ENCODE assay signal across 1 cellular context in the genomic region with DNA sequence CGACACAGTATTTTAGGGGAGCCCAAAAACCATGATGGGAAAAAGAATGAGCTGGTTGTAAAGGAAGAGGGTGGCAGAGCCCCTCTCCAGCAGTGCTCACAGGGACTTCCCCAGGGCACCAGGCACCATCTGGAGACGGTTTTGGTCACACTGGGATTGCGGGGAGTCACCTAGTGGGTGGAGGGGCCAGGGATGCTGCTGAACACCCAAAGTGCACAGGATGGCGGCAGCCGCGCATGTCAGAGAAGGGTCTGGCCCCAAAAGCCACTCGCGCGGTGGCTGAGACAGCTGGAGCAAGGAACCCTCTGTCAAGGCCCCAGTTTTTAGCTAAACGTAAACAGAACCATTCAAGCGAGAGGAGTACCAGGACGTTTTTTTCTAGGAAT.
TF ChIP-seq lines count a peak whose summit lies in the region.

No MANE protein-coding gene starts in this region.

TF ChIP-seq in HepG2, 621 proteins besides CTCF, POLR2A, EP300 and RAD21 (continues in another document):
- 0 out of 2 replicates have a peak, but pooled peaks have one; percentile 13 for TF ChIP-seq RBFOX2 (IDR thresholded peaks at IDR 0.05; ENCODE audit: low read depth, low read length)
- no peak for TF ChIP-seq ONECUT2 (CRISPR knock-in tag; IDR thresholded peaks at IDR 0.05)
- no peak for TF ChIP-seq HNRNPUL1 (IDR thresholded peaks at IDR 0.05; ENCODE audit: low read depth, low read length)
- TF ChIP-seq PCBP2 (optimal IDR thresholded peaks at IDR 0.05; ENCODE audit: low read depth, low read length, poor library complexity, severe bottlenecking) = no peak
- TF ChIP-seq DDIT3 (CRISPR knock-in tag; IDR thresholded peaks at IDR 0.05) = no peak
- no peak for TF ChIP-seq CHD4 (IDR thresholded peaks at IDR 0.05; ENCODE audit: borderline replicate concordance, low read length)
- 0 out of 2 replicates have a peak, but pooled peaks have one; percentile 27 for TF ChIP-seq POGK (CRISPR knock-in tag; conservative IDR thresholded peaks at IDR 0.05)
- TF ChIP-seq, protein P1, sequence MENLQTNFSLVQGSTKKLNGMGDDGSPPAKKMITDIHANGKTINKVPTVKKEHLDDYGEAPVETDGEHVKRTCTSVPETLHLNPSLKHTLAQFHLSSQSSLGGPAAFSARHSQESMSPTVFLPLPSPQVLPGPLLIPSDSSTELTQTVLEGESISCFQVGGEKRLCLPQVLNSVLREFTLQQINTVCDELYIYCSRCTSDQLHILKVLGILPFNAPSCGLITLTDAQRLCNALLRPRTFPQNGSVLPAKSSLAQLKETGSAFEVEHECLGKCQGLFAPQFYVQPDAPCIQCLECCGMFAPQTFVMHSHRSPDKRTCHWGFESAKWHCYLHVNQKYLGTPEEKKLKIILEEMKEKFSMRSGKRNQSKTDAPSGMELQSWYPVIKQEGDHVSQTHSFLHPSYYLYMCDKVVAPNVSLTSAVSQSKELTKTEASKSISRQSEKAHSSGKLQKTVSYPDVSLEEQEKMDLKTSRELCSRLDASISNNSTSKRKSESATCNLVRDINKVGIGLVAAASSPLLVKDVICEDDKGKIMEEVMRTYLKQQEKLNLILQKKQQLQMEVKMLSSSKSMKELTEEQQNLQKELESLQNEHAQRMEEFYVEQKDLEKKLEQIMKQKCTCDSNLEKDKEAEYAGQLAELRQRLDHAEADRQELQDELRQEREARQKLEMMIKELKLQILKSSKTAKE (CRISPR knock-in tag; IDR thresholded peaks at IDR 0.05; ENCODE audit: borderline replicate concordance) = no peak
- no peak for TF ChIP-seq WIZ (CRISPR knock-in tag; IDR thresholded peaks at IDR 0.05)
- no peak for TF ChIP-seq ZNF567 (CRISPR knock-in tag; IDR thresholded peaks at IDR 0.05; ENCODE audit: borderline replicate concordance)
- no peak for TF ChIP-seq ZNF530 (CRISPR knock-in tag; IDR thresholded peaks at IDR 0.05; ENCODE audit: low read depth)
- TF ChIP-seq IKZF1 (IDR thresholded peaks at IDR 0.05) = no peak
- TF ChIP-seq, protein P2, sequence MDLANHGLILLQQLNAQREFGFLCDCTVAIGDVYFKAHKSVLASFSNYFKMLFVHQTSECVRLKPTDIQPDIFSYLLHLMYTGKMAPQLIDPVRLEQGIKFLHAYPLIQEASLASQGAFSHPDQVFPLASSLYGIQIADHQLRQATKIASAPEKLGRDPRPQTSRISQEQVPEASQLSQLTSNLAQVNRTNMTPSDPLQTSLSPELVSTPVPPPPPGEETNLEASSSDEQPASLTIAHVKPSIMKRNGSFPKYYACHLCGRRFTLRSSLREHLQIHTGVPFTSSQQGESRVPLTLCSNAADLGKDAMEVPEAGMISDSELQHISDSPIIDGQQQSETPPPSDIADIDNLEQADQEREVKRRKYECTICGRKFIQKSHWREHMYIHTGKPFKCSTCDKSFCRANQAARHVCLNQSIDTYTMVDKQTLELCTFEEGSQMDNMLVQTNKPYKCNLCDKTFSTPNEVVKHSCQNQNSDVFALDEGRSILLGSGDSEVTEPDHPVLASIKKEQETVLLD (CRISPR knock-in tag; IDR thresholded peaks at IDR 0.05; ENCODE audit: low read depth) = 0 out of 2 replicates have a peak, but pooled peaks have one; percentile 4
- no peak for TF ChIP-seq ZBTB39 (CRISPR knock-in tag; IDR thresholded peaks at IDR 0.05)
- no peak for TF ChIP-seq KDM3A (CRISPR knock-in tag; IDR thresholded peaks at IDR 0.05; ENCODE audit: low read depth)
- no peak for TF ChIP-seq MEF2D (CRISPR knock-in tag; IDR thresholded peaks at IDR 0.05)
- TF ChIP-seq ZNF441 (CRISPR knock-in tag; IDR thresholded peaks at IDR 0.05; ENCODE audit: borderline replicate concordance) = no peak
- 0 out of 2 replicates have a peak, but pooled peaks have one; percentile 4 for TF ChIP-seq DPF2 (CRISPR knock-in tag; IDR thresholded peaks at IDR 0.05; ENCODE audit: borderline replicate concordance, low read depth)
- TF ChIP-seq ZNF34 (CRISPR knock-in tag; IDR thresholded peaks at IDR 0.05; ENCODE audit: borderline replicate concordance) = 0 out of 2 replicates have a peak, but pooled peaks have one; percentile 34
- TF ChIP-seq ZNF792 (CRISPR knock-in tag; IDR thresholded peaks at IDR 0.05) = no peak
- TF ChIP-seq ZNF616 (CRISPR knock-in tag; IDR thresholded peaks at IDR 0.05; ENCODE audit: low read depth) = no peak
- TF ChIP-seq, protein P3, sequence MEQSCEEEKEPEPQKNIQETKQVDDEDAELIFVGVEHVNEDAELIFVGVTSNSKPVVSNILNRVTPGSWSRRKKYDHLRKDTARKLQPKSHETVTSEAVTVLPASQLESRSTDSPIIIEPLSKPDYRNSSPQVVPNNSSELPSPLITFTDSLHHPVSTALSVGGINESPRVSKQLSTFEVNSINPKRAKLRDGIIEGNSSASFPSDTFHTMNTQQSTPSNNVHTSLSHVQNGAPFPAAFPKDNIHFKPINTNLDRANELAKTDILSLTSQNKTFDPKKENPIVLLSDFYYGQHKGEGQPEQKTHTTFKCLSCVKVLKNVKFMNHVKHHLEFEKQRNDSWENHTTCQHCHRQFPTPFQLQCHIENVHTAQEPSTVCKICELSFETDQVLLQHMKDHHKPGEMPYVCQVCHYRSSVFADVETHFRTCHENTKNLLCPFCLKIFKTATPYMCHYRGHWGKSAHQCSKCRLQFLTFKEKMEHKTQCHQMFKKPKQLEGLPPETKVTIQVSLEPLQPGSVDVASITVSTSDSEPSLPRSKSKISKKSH (CRISPR knock-in tag; IDR thresholded peaks at IDR 0.05; ENCODE audit: borderline replicate concordance) = peak; percentile 65; the same call in 1 of the 2 replicates
- no peak for TF ChIP-seq ZNF260 (CRISPR knock-in tag; IDR thresholded peaks at IDR 0.05; ENCODE audit: borderline replicate concordance, low read depth)
- 0 out of 2 replicates have a peak, but pooled peaks have one; percentile 50 for TF ChIP-seq ZNF691 (CRISPR knock-in tag; IDR thresholded peaks at IDR 0.05; ENCODE audit: borderline replicate concordance, low read depth)
- TF ChIP-seq ZNF512B (CRISPR knock-in tag; IDR thresholded peaks at IDR 0.05; ENCODE audit: borderline replicate concordance) = 0 out of 2 replicates have a peak, but pooled peaks have one; percentile 29
- no peak for TF ChIP-seq MAF1 (CRISPR knock-in tag; IDR thresholded peaks at IDR 0.05; ENCODE audit: borderline replicate concordance)
- 0 out of 2 replicates have a peak, but pooled peaks have one; percentile 34 for TF ChIP-seq ATF7-NPFF (CRISPR knock-in tag; IDR thresholded peaks at IDR 0.05; ENCODE audit: low read depth)
- TF ChIP-seq ZBTB42 (CRISPR knock-in tag; IDR thresholded peaks at IDR 0.05) = no peak
- TF ChIP-seq REL (CRISPR knock-in tag; conservative IDR thresholded peaks at IDR 0.05) = 0 out of 2 replicates have a peak, but pooled peaks have one; percentile 42
- TF ChIP-seq KLF12 (CRISPR knock-in tag; IDR thresholded peaks at IDR 0.05; ENCODE audit: borderline replicate concordance) = no peak
- TF ChIP-seq HMGXB4 (CRISPR knock-in tag; IDR thresholded peaks at IDR 0.05; ENCODE audit: borderline replicate concordance in 1 of 2, low read depth in 1 of 2) = 0 out of 4 replicates have a peak, but pooled peaks of 1 of the 2 experiments have one; percentile 15
- 0 out of 2 replicates have a peak, but pooled peaks have one; percentile 4 for TF ChIP-seq PITX1 (CRISPR knock-in tag; IDR thresholded peaks at IDR 0.05)
- TF ChIP-seq TGIF2 (CRISPR knock-in tag; IDR thresholded peaks at IDR 0.05) = peak; percentile 16; the same call in 1 of the 2 replicates
- no peak for TF ChIP-seq ZNF678 (CRISPR knock-in tag; IDR thresholded peaks at IDR 0.05)
- TF ChIP-seq, protein P4, sequence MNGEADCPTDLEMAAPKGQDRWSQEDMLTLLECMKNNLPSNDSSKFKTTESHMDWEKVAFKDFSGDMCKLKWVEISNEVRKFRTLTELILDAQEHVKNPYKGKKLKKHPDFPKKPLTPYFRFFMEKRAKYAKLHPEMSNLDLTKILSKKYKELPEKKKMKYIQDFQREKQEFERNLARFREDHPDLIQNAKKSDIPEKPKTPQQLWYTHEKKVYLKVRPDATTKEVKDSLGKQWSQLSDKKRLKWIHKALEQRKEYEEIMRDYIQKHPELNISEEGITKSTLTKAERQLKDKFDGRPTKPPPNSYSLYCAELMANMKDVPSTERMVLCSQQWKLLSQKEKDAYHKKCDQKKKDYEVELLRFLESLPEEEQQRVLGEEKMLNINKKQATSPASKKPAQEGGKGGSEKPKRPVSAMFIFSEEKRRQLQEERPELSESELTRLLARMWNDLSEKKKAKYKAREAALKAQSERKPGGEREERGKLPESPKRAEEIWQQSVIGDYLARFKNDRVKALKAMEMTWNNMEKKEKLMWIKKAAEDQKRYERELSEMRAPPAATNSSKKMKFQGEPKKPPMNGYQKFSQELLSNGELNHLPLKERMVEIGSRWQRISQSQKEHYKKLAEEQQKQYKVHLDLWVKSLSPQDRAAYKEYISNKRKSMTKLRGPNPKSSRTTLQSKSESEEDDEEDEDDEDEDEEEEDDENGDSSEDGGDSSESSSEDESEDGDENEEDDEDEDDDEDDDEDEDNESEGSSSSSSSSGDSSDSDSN (CRISPR knock-in tag; IDR thresholded peaks at IDR 0.05) = no peak
- no peak for TF ChIP-seq ZNF160 (CRISPR knock-in tag; IDR thresholded peaks at IDR 0.05)
- no peak for TF ChIP-seq PREB (CRISPR knock-in tag; IDR thresholded peaks at IDR 0.05)
- no peak for TF ChIP-seq KLF9 (CRISPR knock-in tag; IDR thresholded peaks at IDR 0.05; ENCODE audit: low read depth)
- peak; percentile 64 for TF ChIP-seq AGO2 (optimal IDR thresholded peaks at IDR 0.05; ENCODE audit: low read depth, low read length)
